In genomic region chr14:34365309-34365915, GRCh38 we compare ENCODE assay signal across 1 cellular context.
TF ChIP-seq lines count a peak whose summit lies in the region.

No MANE protein-coding gene starts in this region.

TF ChIP-seq in HepG2, 621 proteins besides CTCF, POLR2A, EP300 and RAD21 (continued from another document and continues in another):
- TF ChIP-seq, protein P1, sequence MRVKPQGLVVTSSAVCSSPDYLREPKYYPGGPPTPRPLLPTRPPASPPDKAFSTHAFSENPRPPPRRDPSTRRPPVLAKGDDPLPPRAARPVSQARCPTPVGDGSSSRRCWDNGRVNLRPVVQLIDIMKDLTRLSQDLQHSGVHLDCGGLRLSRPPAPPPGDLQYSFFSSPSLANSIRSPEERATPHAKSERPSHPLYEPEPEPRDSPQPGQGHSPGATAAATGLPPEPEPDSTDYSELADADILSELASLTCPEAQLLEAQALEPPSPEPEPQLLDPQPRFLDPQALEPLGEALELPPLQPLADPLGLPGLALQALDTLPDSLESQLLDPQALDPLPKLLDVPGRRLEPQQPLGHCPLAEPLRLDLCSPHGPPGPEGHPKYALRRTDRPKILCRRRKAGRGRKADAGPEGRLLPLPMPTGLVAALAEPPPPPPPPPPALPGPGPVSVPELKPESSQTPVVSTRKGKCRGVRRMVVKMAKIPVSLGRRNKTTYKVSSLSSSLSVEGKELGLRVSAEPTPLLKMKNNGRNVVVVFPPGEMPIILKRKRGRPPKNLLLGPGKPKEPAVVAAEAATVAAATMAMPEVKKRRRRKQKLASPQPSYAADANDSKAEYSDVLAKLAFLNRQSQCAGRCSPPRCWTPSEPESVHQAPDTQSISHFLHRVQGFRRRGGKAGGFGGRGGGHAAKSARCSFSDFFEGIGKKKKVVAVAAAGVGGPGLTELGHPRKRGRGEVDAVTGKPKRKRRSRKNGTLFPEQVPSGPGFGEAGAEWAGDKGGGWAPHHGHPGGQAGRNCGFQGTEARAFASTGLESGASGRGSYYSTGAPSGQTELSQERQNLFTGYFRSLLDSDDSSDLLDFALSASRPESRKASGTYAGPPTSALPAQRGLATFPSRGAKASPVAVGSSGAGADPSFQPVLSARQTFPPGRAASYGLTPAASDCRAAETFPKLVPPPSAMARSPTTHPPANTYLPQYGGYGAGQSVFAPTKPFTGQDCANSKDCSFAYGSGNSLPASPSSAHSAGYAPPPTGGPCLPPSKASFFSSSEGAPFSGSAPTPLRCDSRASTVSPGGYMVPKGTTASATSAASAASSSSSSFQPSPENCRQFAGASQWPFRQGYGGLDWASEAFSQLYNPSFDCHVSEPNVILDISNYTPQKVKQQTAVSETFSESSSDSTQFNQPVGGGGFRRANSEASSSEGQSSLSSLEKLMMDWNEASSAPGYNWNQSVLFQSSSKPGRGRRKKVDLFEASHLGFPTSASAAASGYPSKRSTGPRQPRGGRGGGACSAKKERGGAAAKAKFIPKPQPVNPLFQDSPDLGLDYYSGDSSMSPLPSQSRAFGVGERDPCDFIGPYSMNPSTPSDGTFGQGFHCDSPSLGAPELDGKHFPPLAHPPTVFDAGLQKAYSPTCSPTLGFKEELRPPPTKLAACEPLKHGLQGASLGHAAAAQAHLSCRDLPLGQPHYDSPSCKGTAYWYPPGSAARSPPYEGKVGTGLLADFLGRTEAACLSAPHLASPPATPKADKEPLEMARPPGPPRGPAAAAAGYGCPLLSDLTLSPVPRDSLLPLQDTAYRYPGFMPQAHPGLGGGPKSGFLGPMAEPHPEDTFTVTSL (CRISPR knock-in tag; IDR thresholded peaks at IDR 0.05; ENCODE audit: borderline replicate concordance), result no peak
- TF ChIP-seq ZSCAN22 (CRISPR knock-in tag; IDR thresholded peaks at IDR 0.05) (no peak), FOXO1 (CRISPR knock-in tag; IDR thresholded peaks at IDR 0.05) (no peak), ZFP62 (CRISPR knock-in tag; IDR thresholded peaks at IDR 0.05) (no peak), BHLHE40 (IDR thresholded peaks at IDR 0.05; ENCODE audit: low read length) (no peak), ZNF431 (CRISPR knock-in tag; IDR thresholded peaks at IDR 0.05; ENCODE audit: borderline replicate concordance, low read depth) (no peak), NONO (IDR thresholded peaks at IDR 0.05) (no peak), NONO (CRISPR knock-in tag; conservative IDR thresholded peaks at IDR 0.05) (no peak), ELF1 (CRISPR knock-in tag; IDR thresholded peaks at IDR 0.05) (no peak), ARID2 (CRISPR knock-in tag; IDR thresholded peaks at IDR 0.05; ENCODE audit: borderline replicate concordance) (no peak), SRSF4 (IDR thresholded peaks at IDR 0.05; ENCODE audit: low read depth, low read length, poor library complexity, severe bottlenecking) (no peak), CAMTA2 (CRISPR knock-in tag; IDR thresholded peaks at IDR 0.05; ENCODE audit: borderline replicate concordance) (no peak), SCMH1 (CRISPR knock-in tag; IDR thresholded peaks at IDR 0.05; ENCODE audit: borderline replicate concordance) (no peak), ZNF530 (CRISPR knock-in tag; IDR thresholded peaks at IDR 0.05; ENCODE audit: low read depth) (no peak), RBM39 (IDR thresholded peaks at IDR 0.05; ENCODE audit: low read depth, low read length, poor library complexity, severe bottlenecking) (no peak), NFRKB (IDR thresholded peaks at IDR 0.05) (no peak), REXO4 (CRISPR knock-in tag; IDR thresholded peaks at IDR 0.05; ENCODE audit: borderline replicate concordance) (no peak), TCF7 (IDR thresholded peaks at IDR 0.05; ENCODE audit: low read depth) (no peak), PCBP2 (optimal IDR thresholded peaks at IDR 0.05; ENCODE audit: low read depth, low read length, poor library complexity, severe bottlenecking) (no peak), FOXA3 (CRISPR knock-in tag; IDR thresholded peaks at IDR 0.05) (peak; percentile 76), UBTF (CRISPR knock-in tag; IDR thresholded peaks at IDR 0.05) (no peak), ZNF510 (CRISPR knock-in tag; IDR thresholded peaks at IDR 0.05; ENCODE audit: low read depth) (no peak), ZFY (CRISPR knock-in tag; IDR thresholded peaks at IDR 0.05) (no peak), ZNF691 (CRISPR knock-in tag; IDR thresholded peaks at IDR 0.05; ENCODE audit: borderline replicate concordance, low read depth) (no peak), WIZ (CRISPR knock-in tag; IDR thresholded peaks at IDR 0.05) (no peak)
- TF ChIP-seq, protein P2, sequence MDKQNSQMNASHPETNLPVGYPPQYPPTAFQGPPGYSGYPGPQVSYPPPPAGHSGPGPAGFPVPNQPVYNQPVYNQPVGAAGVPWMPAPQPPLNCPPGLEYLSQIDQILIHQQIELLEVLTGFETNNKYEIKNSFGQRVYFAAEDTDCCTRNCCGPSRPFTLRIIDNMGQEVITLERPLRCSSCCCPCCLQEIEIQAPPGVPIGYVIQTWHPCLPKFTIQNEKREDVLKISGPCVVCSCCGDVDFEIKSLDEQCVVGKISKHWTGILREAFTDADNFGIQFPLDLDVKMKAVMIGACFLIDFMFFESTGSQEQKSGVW (CRISPR knock-in tag; IDR thresholded peaks at IDR 0.05; ENCODE audit: borderline replicate concordance), result no peak
- TF ChIP-seq, protein P3, sequence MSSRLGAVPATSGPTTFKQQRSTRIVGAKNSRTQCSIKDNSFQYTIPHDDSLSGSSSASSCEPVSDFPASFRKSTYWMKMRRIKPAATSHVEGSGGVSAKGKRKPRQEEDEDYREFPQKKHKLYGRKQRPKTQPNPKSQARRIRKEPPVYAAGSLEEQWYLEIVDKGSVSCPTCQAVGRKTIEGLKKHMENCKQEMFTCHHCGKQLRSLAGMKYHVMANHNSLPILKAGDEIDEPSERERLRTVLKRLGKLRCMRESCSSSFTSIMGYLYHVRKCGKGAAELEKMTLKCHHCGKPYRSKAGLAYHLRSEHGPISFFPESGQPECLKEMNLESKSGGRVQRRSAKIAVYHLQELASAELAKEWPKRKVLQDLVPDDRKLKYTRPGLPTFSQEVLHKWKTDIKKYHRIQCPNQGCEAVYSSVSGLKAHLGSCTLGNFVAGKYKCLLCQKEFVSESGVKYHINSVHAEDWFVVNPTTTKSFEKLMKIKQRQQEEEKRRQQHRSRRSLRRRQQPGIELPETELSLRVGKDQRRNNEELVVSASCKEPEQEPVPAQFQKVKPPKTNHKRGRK (CRISPR knock-in tag; IDR thresholded peaks at IDR 0.05), result no peak
- TF ChIP-seq, protein P4, sequence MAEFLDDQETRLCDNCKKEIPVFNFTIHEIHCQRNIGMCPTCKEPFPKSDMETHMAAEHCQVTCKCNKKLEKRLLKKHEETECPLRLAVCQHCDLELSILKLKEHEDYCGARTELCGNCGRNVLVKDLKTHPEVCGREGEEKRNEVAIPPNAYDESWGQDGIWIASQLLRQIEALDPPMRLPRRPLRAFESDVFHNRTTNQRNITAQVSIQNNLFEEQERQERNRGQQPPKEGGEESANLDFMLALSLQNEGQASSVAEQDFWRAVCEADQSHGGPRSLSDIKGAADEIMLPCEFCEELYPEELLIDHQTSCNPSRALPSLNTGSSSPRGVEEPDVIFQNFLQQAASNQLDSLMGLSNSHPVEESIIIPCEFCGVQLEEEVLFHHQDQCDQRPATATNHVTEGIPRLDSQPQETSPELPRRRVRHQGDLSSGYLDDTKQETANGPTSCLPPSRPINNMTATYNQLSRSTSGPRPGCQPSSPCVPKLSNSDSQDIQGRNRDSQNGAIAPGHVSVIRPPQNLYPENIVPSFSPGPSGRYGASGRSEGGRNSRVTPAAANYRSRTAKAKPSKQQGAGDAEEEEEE (CRISPR knock-in tag; IDR thresholded peaks at IDR 0.05; ENCODE audit: borderline replicate concordance), result no peak
- TF ChIP-seq, protein P5, sequence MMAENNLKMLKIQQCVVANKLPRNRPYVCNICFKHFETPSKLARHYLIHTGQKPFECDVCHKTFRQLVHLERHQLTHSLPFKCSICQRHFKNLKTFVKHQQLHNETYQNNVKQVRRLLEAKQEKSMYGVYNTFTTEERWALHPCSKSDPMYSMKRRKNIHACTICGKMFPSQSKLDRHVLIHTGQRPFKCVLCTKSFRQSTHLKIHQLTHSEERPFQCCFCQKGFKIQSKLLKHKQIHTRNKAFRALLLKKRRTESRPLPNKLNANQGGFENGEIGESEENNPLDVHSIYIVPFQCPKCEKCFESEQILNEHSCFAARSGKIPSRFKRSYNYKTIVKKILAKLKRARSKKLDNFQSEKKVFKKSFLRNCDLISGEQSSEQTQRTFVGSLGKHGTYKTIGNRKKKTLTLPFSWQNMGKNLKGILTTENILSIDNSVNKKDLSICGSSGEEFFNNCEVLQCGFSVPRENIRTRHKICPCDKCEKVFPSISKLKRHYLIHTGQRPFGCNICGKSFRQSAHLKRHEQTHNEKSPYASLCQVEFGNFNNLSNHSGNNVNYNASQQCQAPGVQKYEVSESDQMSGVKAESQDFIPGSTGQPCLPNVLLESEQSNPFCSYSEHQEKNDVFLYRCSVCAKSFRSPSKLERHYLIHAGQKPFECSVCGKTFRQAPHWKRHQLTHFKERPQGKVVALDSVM (CRISPR knock-in tag; IDR thresholded peaks at IDR 0.05), result peak; percentile 39; the same call in 1 of the 2 replicates
- TF ChIP-seq, protein P6, sequence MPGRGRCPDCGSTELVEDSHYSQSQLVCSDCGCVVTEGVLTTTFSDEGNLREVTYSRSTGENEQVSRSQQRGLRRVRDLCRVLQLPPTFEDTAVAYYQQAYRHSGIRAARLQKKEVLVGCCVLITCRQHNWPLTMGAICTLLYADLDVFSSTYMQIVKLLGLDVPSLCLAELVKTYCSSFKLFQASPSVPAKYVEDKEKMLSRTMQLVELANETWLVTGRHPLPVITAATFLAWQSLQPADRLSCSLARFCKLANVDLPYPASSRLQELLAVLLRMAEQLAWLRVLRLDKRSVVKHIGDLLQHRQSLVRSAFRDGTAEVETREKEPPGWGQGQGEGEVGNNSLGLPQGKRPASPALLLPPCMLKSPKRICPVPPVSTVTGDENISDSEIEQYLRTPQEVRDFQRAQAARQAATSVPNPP (CRISPR knock-in tag; IDR thresholded peaks at IDR 0.05), result no peak
- TF ChIP-seq, protein P7, sequence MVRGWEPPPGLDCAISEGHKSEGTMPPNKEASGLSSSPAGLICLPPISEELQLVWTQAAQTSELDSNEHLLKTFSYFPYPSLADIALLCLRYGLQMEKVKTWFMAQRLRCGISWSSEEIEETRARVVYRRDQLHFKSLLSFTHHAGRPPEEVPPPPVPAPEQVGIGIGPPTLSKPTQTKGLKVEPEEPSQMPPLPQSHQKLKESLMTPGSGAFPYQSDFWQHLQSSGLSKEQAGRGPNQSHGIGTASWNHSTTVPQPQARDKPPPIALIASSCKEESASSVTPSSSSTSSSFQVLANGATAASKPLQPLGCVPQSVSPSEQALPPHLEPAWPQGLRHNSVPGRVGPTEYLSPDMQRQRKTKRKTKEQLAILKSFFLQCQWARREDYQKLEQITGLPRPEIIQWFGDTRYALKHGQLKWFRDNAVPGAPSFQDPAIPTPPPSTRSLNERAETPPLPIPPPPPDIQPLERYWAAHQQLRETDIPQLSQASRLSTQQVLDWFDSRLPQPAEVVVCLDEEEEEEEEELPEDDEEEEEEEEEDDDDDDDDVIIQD (CRISPR knock-in tag; IDR thresholded peaks at IDR 0.05; ENCODE audit: low read depth), result peak; percentile 8; the same call in 1 of the 2 replicates
- TF ChIP-seq, protein P8, sequence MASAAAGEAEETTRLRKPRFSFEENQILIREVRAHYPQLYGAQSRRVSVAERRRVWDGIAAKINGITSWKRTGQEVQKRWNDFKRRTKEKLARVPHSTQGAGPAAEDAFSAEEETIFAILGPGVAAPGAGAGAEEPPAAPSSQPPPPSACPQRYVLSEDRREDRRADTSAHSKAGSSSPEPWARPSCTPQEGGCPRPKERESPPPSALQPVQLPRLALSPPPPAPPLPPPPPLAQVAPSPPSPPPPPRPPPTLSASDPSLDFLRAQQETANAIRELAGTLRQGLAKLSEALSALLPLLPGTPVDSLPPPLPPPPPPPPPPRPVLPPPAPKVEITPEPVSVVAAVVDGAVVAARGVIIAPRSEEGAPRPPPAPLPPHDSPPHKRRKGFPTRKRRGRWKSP (CRISPR knock-in tag; IDR thresholded peaks at IDR 0.05), result no peak; the same call in 1 of the 2 replicates
- TF ChIP-seq, protein P9, sequence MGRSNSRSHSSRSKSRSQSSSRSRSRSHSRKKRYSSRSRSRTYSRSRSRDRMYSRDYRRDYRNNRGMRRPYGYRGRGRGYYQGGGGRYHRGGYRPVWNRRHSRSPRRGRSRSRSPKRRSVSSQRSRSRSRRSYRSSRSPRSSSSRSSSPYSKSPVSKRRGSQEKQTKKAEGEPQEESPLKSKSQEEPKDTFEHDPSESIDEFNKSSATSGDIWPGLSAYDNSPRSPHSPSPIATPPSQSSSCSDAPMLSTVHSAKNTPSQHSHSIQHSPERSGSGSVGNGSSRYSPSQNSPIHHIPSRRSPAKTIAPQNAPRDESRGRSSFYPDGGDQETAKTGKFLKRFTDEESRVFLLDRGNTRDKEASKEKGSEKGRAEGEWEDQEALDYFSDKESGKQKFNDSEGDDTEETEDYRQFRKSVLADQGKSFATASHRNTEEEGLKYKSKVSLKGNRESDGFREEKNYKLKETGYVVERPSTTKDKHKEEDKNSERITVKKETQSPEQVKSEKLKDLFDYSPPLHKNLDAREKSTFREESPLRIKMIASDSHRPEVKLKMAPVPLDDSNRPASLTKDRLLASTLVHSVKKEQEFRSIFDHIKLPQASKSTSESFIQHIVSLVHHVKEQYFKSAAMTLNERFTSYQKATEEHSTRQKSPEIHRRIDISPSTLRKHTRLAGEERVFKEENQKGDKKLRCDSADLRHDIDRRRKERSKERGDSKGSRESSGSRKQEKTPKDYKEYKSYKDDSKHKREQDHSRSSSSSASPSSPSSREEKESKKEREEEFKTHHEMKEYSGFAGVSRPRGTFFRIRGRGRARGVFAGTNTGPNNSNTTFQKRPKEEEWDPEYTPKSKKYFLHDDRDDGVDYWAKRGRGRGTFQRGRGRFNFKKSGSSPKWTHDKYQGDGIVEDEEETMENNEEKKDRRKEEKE (IDR thresholded peaks at IDR 0.05), result no peak
